1 cellular context compared by ENCODE assay signal in the genomic region with DNA sequence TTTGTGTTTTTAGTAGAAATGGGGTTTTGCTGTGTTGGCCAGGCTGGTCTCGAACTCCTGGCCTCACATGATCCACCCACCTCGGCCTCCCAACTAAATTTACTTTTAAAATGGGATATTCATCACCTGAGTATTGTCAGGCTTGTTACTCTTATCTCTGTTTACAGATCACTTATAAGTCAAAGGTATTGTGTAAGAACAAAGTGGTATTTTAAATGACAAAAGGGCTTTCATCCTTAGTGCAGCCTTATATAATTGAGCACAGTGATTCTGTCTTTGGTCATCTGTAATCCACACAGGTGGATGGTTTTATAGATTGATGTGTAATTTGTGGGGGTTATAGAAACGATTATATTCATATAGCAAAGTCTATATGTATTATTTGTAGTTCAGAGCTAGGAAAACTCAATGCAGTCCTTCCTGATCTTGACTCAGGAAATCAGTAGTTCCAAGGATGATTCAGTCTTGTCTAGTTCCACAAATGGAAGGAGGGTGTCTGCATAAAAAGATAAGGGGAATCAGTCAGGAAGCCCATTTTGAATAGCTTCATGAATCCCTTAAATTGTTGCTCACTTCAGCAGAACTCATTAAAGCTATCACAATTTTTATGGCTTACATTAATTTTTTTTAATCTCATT.
TF ChIP-seq lines count a peak whose summit lies in the region.

No MANE protein-coding gene starts in this region.

TF ChIP-seq in HepG2, 621 proteins besides CTCF, POLR2A, EP300 and RAD21 (continued from another document):
- TF ChIP-seq, protein P1, sequence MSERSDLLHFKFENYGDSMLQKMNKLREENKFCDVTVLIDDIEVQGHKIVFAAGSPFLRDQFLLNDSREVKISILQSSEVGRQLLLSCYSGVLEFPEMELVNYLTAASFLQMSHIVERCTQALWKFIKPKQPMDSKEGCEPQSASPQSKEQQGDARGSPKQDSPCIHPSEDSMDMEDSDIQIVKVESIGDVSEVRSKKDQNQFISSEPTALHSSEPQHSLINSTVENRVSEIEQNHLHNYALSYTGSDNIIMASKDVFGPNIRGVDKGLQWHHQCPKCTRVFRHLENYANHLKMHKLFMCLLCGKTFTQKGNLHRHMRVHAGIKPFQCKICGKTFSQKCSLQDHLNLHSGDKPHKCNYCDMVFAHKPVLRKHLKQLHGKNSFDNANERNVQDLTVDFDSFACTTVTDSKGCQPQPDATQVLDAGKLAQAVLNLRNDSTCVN (CRISPR knock-in tag; IDR thresholded peaks at IDR 0.05; ENCODE audit: borderline replicate concordance): no peak
- TF ChIP-seq SOX6 (IDR thresholded peaks at IDR 0.05): no peak
- TF ChIP-seq SOX6 (CRISPR knock-in tag; IDR thresholded peaks at IDR 0.05): 0 out of 2 replicates have a peak, but pooled peaks have one; percentile 16
- TF ChIP-seq SOX13 (IDR thresholded peaks at IDR 0.05): no peak; the same call in 1 of the 2 replicates
- TF ChIP-seq SOX13 (CRISPR knock-in tag; conservative IDR thresholded peaks at IDR 0.05 in 1 of 2, IDR thresholded peaks at IDR 0.05 in 1 of 2): peak in 1 of 2 experiments; percentile 79; a peak in 2 of 4 replicates
- TF ChIP-seq CEBPB (IDR thresholded peaks at IDR 0.05; ENCODE audit: borderline replicate concordance, low read depth, low read length): peak; percentile 59
- no peak for TF ChIP-seq ZNF567 (CRISPR knock-in tag; IDR thresholded peaks at IDR 0.05; ENCODE audit: borderline replicate concordance)
- peak; percentile 76 for TF ChIP-seq SOX5 (CRISPR knock-in tag; IDR thresholded peaks at IDR 0.05; ENCODE audit: borderline replicate concordance)
TF ChIP-seq in HepG2: peak in this region for 4.
